ENCODE assay signal across 1 cellular context in the genomic region with DNA sequence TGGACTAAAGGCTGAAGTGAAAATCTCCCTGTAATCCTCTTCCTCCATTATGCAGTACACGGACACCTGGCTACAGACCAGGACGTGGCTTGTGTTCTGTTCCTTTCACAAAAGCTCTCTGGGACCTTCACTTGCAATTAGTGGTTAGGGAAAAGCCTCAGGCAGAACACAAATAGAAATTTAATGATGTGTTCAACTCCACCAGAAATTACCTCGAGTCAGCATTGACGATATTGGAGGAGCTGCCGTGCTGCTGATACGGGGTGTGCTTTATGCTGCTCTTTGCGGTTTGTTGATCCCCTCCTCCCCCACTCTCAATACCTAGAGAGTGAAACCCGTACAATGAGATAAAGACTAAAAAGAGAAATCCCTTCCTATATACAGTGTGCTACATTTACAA.
A peak's percentile ranks its signal among the peaks of the same experiment; 100 is the strongest.
TF ChIP-seq lines count a peak whose summit lies in the region.

No MANE protein-coding gene starts in this region.

TF ChIP-seq in K562, 482 proteins besides CTCF, POLR2A, EP300 and RAD21 (continued from another document and continues in another):
- TF ChIP-seq ARID3A (IDR thresholded peaks at IDR 0.05; ENCODE audit: borderline replicate concordance, low read depth, low read length), result peak; percentile 81
- 0 out of 2 replicates have a peak, but pooled peaks have one; percentile 4 for TF ChIP-seq CREB1 (IDR thresholded peaks at IDR 0.05)
- no peak for TF ChIP-seq CREB1 (CRISPR knock-in tag; IDR thresholded peaks at IDR 0.05)
- peak; percentile 59 for TF ChIP-seq BHLHE40 (IDR thresholded peaks at IDR 0.05; ENCODE audit: low read length)
- TF ChIP-seq, protein P1, sequence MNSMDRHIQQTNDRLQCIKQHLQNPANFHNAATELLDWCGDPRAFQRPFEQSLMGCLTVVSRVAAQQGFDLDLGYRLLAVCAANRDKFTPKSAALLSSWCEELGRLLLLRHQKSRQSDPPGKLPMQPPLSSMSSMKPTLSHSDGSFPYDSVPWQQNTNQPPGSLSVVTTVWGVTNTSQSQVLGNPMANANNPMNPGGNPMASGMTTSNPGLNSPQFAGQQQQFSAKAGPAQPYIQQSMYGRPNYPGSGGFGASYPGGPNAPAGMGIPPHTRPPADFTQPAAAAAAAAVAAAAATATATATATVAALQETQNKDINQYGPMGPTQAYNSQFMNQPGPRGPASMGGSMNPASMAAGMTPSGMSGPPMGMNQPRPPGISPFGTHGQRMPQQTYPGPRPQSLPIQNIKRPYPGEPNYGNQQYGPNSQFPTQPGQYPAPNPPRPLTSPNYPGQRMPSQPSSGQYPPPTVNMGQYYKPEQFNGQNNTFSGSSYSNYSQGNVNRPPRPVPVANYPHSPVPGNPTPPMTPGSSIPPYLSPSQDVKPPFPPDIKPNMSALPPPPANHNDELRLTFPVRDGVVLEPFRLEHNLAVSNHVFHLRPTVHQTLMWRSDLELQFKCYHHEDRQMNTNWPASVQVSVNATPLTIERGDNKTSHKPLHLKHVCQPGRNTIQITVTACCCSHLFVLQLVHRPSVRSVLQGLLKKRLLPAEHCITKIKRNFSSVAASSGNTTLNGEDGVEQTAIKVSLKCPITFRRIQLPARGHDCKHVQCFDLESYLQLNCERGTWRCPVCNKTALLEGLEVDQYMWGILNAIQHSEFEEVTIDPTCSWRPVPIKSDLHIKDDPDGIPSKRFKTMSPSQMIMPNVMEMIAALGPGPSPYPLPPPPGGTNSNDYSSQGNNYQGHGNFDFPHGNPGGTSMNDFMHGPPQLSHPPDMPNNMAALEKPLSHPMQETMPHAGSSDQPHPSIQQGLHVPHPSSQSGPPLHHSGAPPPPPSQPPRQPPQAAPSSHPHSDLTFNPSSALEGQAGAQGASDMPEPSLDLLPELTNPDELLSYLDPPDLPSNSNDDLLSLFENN (IDR thresholded peaks at IDR 0.05; ENCODE audit: low read depth in 2 of 2, low read length in 2 of 2), result peak in 1 of 2 experiments; percentile 60; a peak in 1 of 4 replicates
- no peak for TF ChIP-seq ZNF764 (CRISPR knock-in tag; IDR thresholded peaks at IDR 0.05; ENCODE audit: low read depth)
- TF ChIP-seq SMARCC2 (IDR thresholded peaks at IDR 0.05; ENCODE audit: low read depth), result peak; percentile 62; the same call in 1 of the 2 replicates
- 0 out of 2 replicates have a peak, but pooled peaks have one; percentile 34 for TF ChIP-seq NCOA1 (IDR thresholded peaks at IDR 0.05; ENCODE audit: low read depth)
- TF ChIP-seq MAFG (tag; conservative IDR thresholded peaks at IDR 0.05), result peak; percentile 66
- peak; percentile 80; the same call in 1 of the 2 replicates for TF ChIP-seq ESRRA (IDR thresholded peaks at IDR 0.05; ENCODE audit: borderline replicate concordance, low read depth)
- TF ChIP-seq, protein P2, sequence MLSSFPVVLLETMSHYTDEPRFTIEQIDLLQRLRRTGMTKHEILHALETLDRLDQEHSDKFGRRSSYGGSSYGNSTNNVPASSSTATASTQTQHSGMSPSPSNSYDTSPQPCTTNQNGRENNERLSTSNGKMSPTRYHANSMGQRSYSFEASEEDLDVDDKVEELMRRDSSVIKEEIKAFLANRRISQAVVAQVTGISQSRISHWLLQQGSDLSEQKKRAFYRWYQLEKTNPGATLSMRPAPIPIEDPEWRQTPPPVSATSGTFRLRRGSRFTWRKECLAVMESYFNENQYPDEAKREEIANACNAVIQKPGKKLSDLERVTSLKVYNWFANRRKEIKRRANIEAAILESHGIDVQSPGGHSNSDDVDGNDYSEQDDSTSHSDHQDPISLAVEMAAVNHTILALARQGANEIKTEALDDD (IDR thresholded peaks at IDR 0.05), result peak; percentile 38; the same call in 1 of the 2 replicates
- TF ChIP-seq ID3 (CRISPR knock-in tag; IDR thresholded peaks at IDR 0.05), result no peak
- 0 out of 2 replicates have a peak, but pooled peaks have one; percentile 70 for TF ChIP-seq ID3 (tag; IDR thresholded peaks at IDR 0.05)
- TF ChIP-seq HES1 (IDR thresholded peaks at IDR 0.05; ENCODE audit: low read depth), result peak; percentile 71; the same call in 1 of the 2 replicates
- TF ChIP-seq ZBTB33 (CRISPR knock-in tag; IDR thresholded peaks at IDR 0.05), result peak; percentile 37; the same call in 1 of the 2 replicates
- peak; percentile 39; the same call in 1 of the 2 replicates for TF ChIP-seq MAFF (IDR thresholded peaks at IDR 0.05; ENCODE audit: low read length)
- TF ChIP-seq SOX6 (IDR thresholded peaks at IDR 0.05), result peak; percentile 78; the same call in 1 of the 2 replicates
- 0 out of 2 replicates have a peak, but pooled peaks have one; percentile 17 for TF ChIP-seq BCOR (IDR thresholded peaks at IDR 0.05)
- no peak for TF ChIP-seq ZBTB40 (IDR thresholded peaks at IDR 0.05)
- TF ChIP-seq ZBTB40 (CRISPR knock-in tag; IDR thresholded peaks at IDR 0.05), result no peak
- TF ChIP-seq SMARCA4 (IDR thresholded peaks at IDR 0.05), result peak; percentile 76; the same call in 1 of the 2 replicates
- TF ChIP-seq, protein P3, sequence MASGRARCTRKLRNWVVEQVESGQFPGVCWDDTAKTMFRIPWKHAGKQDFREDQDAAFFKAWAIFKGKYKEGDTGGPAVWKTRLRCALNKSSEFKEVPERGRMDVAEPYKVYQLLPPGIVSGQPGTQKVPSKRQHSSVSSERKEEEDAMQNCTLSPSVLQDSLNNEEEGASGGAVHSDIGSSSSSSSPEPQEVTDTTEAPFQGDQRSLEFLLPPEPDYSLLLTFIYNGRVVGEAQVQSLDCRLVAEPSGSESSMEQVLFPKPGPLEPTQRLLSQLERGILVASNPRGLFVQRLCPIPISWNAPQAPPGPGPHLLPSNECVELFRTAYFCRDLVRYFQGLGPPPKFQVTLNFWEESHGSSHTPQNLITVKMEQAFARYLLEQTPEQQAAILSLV (tag; IDR thresholded peaks at IDR 0.05), result no peak
- TF ChIP-seq TEAD4 (IDR thresholded peaks at IDR 0.05; ENCODE audit: low read length), result peak; percentile 82
- no peak for TF ChIP-seq TEAD4 (CRISPR knock-in tag; IDR thresholded peaks at IDR 0.05; ENCODE audit: borderline replicate concordance)
- TF ChIP-seq NFE2 (IDR thresholded peaks at IDR 0.05; ENCODE audit: low read depth), result peak; percentile 54; the same call in 1 of the 2 replicates
- peak; percentile 68; the same call in 1 of the 2 replicates for TF ChIP-seq KLF16 (IDR thresholded peaks at IDR 0.05)
- TF ChIP-seq POLR2AphosphoS5 (IDR thresholded peaks at IDR 0.05; ENCODE audit: control insufficient read depth, insufficient read depth, low read depth, low read length), result peak; percentile 65; the same call in 1 of the 2 replicates
- TF ChIP-seq RCOR1 (IDR thresholded peaks at IDR 0.05; ENCODE audit: borderline replicate concordance in 1 of 2, low read depth in 2 of 2, low read length in 2 of 2), result peak; percentile 48 to 91; a peak in 3 of 4 replicates
- peak; percentile 84 for TF ChIP-seq TCF3 (CRISPR knock-in tag; IDR thresholded peaks at IDR 0.05)
- no peak for TF ChIP-seq SAFB2 (IDR thresholded peaks at IDR 0.05; ENCODE audit: borderline replicate concordance, low read depth, low read length, severe bottlenecking)
- 0 out of 2 replicates have a peak, but pooled peaks have one; percentile 34 for TF ChIP-seq PML (IDR thresholded peaks at IDR 0.05; ENCODE audit: low read length)
- peak; percentile 27; the same call in 1 of the 2 replicates for TF ChIP-seq JUND (IDR thresholded peaks at IDR 0.05; ENCODE audit: borderline replicate concordance, low read depth, low read length)
- peak; percentile 43; the same call in 1 of the 3 replicates for TF ChIP-seq JUND (tag; IDR thresholded peaks at IDR 0.05; ENCODE audit: borderline replicate concordance, low read depth, low read length)
- no peak for TF ChIP-seq JUN (IDR thresholded peaks at IDR 0.05; ENCODE audit: borderline replicate concordance, low read depth, low read length)
- no peak for TF ChIP-seq JUN (CRISPR knock-in tag; IDR thresholded peaks at IDR 0.05; ENCODE audit: borderline replicate concordance)
